ENCODE assay signal across 23 cellular contexts in genomic region chr14:82113710-82114109, GRCh38.
"Had no signal": no experiment of that assay in that cellular context is flagged by ENCODE, and none has a peak within 500 bp of the region (broad histone marks: within the 10 kb centered on the region; RNA-seq: fewer than 3 reads in every experiment).

No MANE protein-coding gene starts in this region.

- H3K27me3 Mint-ChIP-seq: activated CD4-positive, alpha-beta T cell treated with anti-CD3 and anti-CD28 coated beads, Interleukin-2, amount 10 ng/mL, durations not matched to agents 7 days and 5 days; activated naive CD4-positive, alpha-beta T cell treated with anti-CD3 and anti-CD28 coated beads, Interleukin-2, amount 10 ng/mL, durations not matched to agents 7 days and 5 days; activated naive CD8-positive, alpha-beta T cell treated with anti-CD3 and anti-CD28 coated beads, Interleukin-2, amount 50 U/mL, for 24 hours; central memory CD8-positive, alpha-beta T cell; naive B cell; type B pancreatic cell had no signal

- H3K27ac Mint-ChIP-seq: activated CD4-positive, alpha-beta T cell treated with anti-CD3 and anti-CD28 coated beads, Interleukin-2, amount 10 ng/mL, durations not matched to agents 7 days and 5 days; activated CD8-positive, alpha-beta T cell treated with anti-CD3 and anti-CD28 coated beads, Interleukin-2, amount 10 ng/mL, durations not matched to agents 7 days and 5 days; activated naive CD4-positive, alpha-beta T cell treated with anti-CD3 and anti-CD28 coated beads, Interleukin-2, amount 10 ng/mL, durations not matched to agents 7 days and 5 days; activated naive CD8-positive, alpha-beta T cell treated with anti-CD3 and anti-CD28 coated beads, Interleukin-2, amount 50 U/mL, for 24 hours; naive B cell; stimulated activated effector memory CD8-positive, alpha-beta T cell treated with anti-CD3 and anti-CD28 coated beads, Interleukin-12 subunit alpha, Interleukin-12 subunit beta, amount 100 ng/mL, for 72 hours; type B pancreatic cell had no signal

- H3K4me1 ChIP-seq: heart right ventricle, pancreas, testis had no signal

- H3K4me3 ChIP-seq: coronary artery, heart right ventricle, mucosa of descending colon, pancreas, smooth muscle cell, testis had no signal

- H3K36me3 Mint-ChIP-seq: activated naive CD4-positive, alpha-beta T cell treated with anti-CD3 and anti-CD28 coated beads, Interleukin-2, amount 10 ng/mL, durations not matched to agents 7 days and 5 days; naive B cell; stimulated activated effector memory CD8-positive, alpha-beta T cell treated with anti-CD3 and anti-CD28 coated beads, Interleukin-12 subunit alpha, Interleukin-12 subunit beta, amount 100 ng/mL, for 72 hours; type B pancreatic cell had no signal

- H3K9me3 Mint-ChIP-seq: activated CD4-positive, alpha-beta T cell treated with anti-CD3 and anti-CD28 coated beads, Interleukin-2, amount 10 ng/mL, durations not matched to agents 7 days and 5 days had no signal

- H3K4me1 Mint-ChIP-seq: activated CD4-positive, alpha-beta T cell treated with anti-CD3 and anti-CD28 coated beads, Interleukin-2, amount 10 ng/mL, durations not matched to agents 7 days and 5 days; activated naive CD4-positive, alpha-beta T cell treated with anti-CD3 and anti-CD28 coated beads, Interleukin-2, amount 10 ng/mL, durations not matched to agents 7 days and 5 days; activated naive CD8-positive, alpha-beta T cell treated with anti-CD3 and anti-CD28 coated beads, Interleukin-2, amount 50 U/mL, for 24 hours; central memory CD8-positive, alpha-beta T cell; naive B cell; stimulated activated effector memory CD8-positive, alpha-beta T cell treated with anti-CD3 and anti-CD28 coated beads, Interleukin-12 subunit alpha, Interleukin-12 subunit beta, amount 100 ng/mL, for 72 hours had no signal

- DNase-seq: activated CD4-positive, alpha-beta T cell treated with anti-CD3 and anti-CD28 coated beads, Interleukin-2, amount 10 ng/mL, durations not matched to agents 7 days and 5 days; activated CD8-positive, alpha-beta memory T cell treated with anti-CD3 and anti-CD28 coated beads, Interleukin-2, amount 50 U/mL, for 4 hours; activated CD8-positive, alpha-beta T cell treated with anti-CD3 and anti-CD28 coated beads, Interleukin-2, amount 10 ng/mL, durations not matched to agents 7 days and 5 days; activated effector memory CD4-positive, alpha-beta T cell treated with Interleukin-2 at 50 U/mL for 16 hours; activated naive CD4-positive, alpha-beta T cell treated with anti-CD3 and anti-CD28 coated beads, Interleukin-2, amount 10 ng/mL, durations not matched to agents 7 days and 5 days; activated naive CD8-positive, alpha-beta T cell treated with anti-CD3 and anti-CD28 coated beads, Interleukin-2, amount 50 U/mL, for 24 hours; activated T-cell treated with anti-CD3 and anti-CD28 coated beads, Interleukin-2, amount 50 U/mL, for 48 hours; aorta; brain microvascular endothelial cell; heart right ventricle; mesenchymal stem cell; mucosa of descending colon; naive B cell; pancreas; stimulated activated CD4-positive, alpha-beta T cell treated with anti-CD3 and anti-CD28 coated beads, Interleukin-4, amount 100 ng/mL, for 24 hours; testis had no signal

- H3K4me3 Mint-ChIP-seq: activated CD4-positive, alpha-beta T cell treated with anti-CD3 and anti-CD28 coated beads, Interleukin-2, amount 10 ng/mL, durations not matched to agents 7 days and 5 days; activated CD8-positive, alpha-beta T cell treated with anti-CD3 and anti-CD28 coated beads, Interleukin-2, amount 10 ng/mL, durations not matched to agents 7 days and 5 days; activated naive CD4-positive, alpha-beta T cell treated with anti-CD3 and anti-CD28 coated beads, Interleukin-2, amount 10 ng/mL, durations not matched to agents 7 days and 5 days; activated naive CD8-positive, alpha-beta T cell treated with anti-CD3 and anti-CD28 coated beads, Interleukin-2, amount 50 U/mL, for 24 hours; central memory CD8-positive, alpha-beta T cell; naive B cell; stimulated activated effector memory CD8-positive, alpha-beta T cell treated with anti-CD3 and anti-CD28 coated beads, Interleukin-12 subunit alpha, Interleukin-12 subunit beta, amount 100 ng/mL, for 72 hours; type B pancreatic cell had no signal

- H3K27ac ChIP-seq: brain microvascular endothelial cell, coronary artery, heart right ventricle, pancreas, testis had no signal

- ATAC-seq: activated CD8-positive, alpha-beta T cell treated with anti-CD3 and anti-CD28 coated beads, Interleukin-2, amount 10 ng/mL, durations not matched to agents 7 days and 5 days; activated naive CD8-positive, alpha-beta T cell treated with anti-CD3 and anti-CD28 coated beads, Interleukin-2, amount 50 U/mL, for 24 hours; esophagus mucosa; heart right ventricle; mucosa of descending colon; pancreas; sciatic nerve; stimulated activated effector memory CD8-positive, alpha-beta T cell treated with anti-CD3 and anti-CD28 coated beads, Interleukin-12 subunit alpha, Interleukin-12 subunit beta, amount 100 ng/mL, for 72 hours had no signal

- H3K36me3 ChIP-seq: brain microvascular endothelial cell, heart right ventricle, pancreas had no signal

- H3K9me3 ChIP-seq: pancreas, testis had no signal

- H3K27me3 ChIP-seq: brain microvascular endothelial cell, heart right ventricle, pancreas, testis had no signal
